ENCODE assay signal across 16 cellular contexts in the genomic region with DNA sequence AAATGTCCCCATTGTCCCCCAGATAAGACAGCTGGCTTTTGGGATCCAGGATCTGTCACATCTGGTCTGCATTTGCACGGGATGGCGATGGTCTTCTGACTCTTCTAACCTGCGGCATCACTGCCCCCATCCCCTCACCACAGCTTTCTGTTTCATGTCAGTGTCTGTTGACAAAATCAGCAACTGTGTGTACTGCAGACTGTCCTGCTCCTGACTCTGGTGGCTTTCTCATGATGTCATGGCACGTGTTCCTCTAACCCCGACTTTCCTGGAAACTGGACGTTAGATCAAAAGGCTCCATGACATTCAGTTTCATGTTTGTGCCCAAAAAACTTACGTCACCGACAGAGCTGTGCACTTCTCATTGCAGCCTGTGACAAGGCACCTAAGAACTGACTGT. TPM values are rescaled to one million over a fixed set of nuclear protein-coding genes. Genes with fewer than 3 reads are reported as not detected.
DNase-seq lines count a peak whose midpoint lies in the region; ATAC-seq and TF ChIP-seq lines count a peak whose summit lies in the region.
"Had no signal": no experiment of that assay in that cellular context is flagged by ENCODE, and none has a peak within 500 bp of the region (broad histone marks: within the 10 kb centered on the region; RNA-seq: fewer than 3 reads in every experiment).

No MANE protein-coding gene starts in this region.

- H3K4me3 Mint-ChIP-seq in activated naive CD8-positive, alpha-beta T cell, result no peak overlapping the region
- no peak overlapping the region for H3K4me3 Mint-ChIP-seq in activated naive CD8-positive, alpha-beta T cell treated with anti-CD3 and anti-CD28 coated beads, Interleukin-2, amount 50 U/mL, for 24 hours

- H3K4me1 ChIP-seq in adrenal gland (replicated peaks in 1 of 2), result peaks cover 6 to 13% of the 10 kb centered on the region in 2 donors
- peaks cover 8% of the 10 kb centered on the region for H3K4me1 ChIP-seq in mesenchymal stem cell (ENCODE audit: control insufficient read depth, insufficient read depth, low read depth, low read length)
- H3K4me1 ChIP-seq in transverse colon, result peaks cover 0 to 10% (median 2%) of the 10 kb centered on the region in 4 donors

- H3K9ac ChIP-seq in mesenchymal stem cell (ENCODE audit: low read length), result peak overlapping the region; percentile 66

- no peaks in the 10 kb centered on the region for H3K9me3 ChIP-seq in adrenal gland (replicated peaks in 1 of 3)
- H3K9me3 ChIP-seq in mesenchymal stem cell (ENCODE audit: control insufficient read depth, low read length), result no peaks in the 10 kb centered on the region
- H3K9me3 ChIP-seq in transverse colon, result no peaks in the 10 kb centered on the region
- H3K9me3 ChIP-seq: body of pancreas, uterus had no signal

- H4K8ac ChIP-seq in mesenchymal stem cell (ENCODE audit: low read length), result no peak overlapping the region

- in situ Hi-C loops in transverse colon (cut with MboI; ENCODE audit: low pct_ligation_motif_present in 1 of 4, low pct_unique_long_range_greater_than_20kb in 1 of 4, low sequenced_read_pairs in 3 of 4), result loop anchor here in 1 of 4 donors (25.0 kb wide), 1 partner anchor 200 kb away; the partner anchor contains the start of gene SLC12A3

- H3K18ac ChIP-seq in mesenchymal stem cell (ENCODE audit: low read depth in 1 of 2, low read length in 2 of 2), result no peak overlapping the region

- H2BK120ac ChIP-seq in mesenchymal stem cell (ENCODE audit: low read depth, low read length), result no peak overlapping the region

- H2BK12ac ChIP-seq in mesenchymal stem cell (ENCODE audit: low read length in 2 of 2), result peak overlapping the region in 1 of 2 experiments; percentile 79

- no peaks in the 10 kb centered on the region for H3K79me1 ChIP-seq in mesenchymal stem cell (replicated peaks; ENCODE audit: low read length, poor library complexity, severe bottlenecking)

- H3K23ac ChIP-seq in mesenchymal stem cell (ENCODE audit: low read length in 2 of 2), result no peak overlapping the region

- H2BK15ac ChIP-seq in mesenchymal stem cell (ENCODE audit: low read depth, poor library complexity, severe bottlenecking), result peak overlapping the region; percentile 33

- peaks cover 3% of the 10 kb centered on the region for H3K36me3 Mint-ChIP-seq in activated naive CD8-positive, alpha-beta T cell
- peaks cover 45% of the 10 kb centered on the region for H3K36me3 Mint-ChIP-seq in activated naive CD8-positive, alpha-beta T cell treated with anti-CD3 and anti-CD28 coated beads, Interleukin-2, amount 50 U/mL, for 24 hours (ENCODE audit: low read depth)

- no peak for TF ChIP-seq CTCF in adrenal gland (IDR thresholded peaks at IDR 0.05)
- no peak for TF ChIP-seq CTCF in transverse colon (IDR thresholded peaks at IDR 0.05)

- H3K4me2 ChIP-seq in mesenchymal stem cell (ENCODE audit: low read length, poor library complexity, severe bottlenecking), result no peak overlapping the region

- H4K91ac ChIP-seq in mesenchymal stem cell (ENCODE audit: low read length), result peak overlapping the region; percentile 75

- H3K14ac ChIP-seq in mesenchymal stem cell (ENCODE audit: low read length in 2 of 2), result no peak overlapping the region

- H2BK5ac ChIP-seq in mesenchymal stem cell (ENCODE audit: low read depth, low read length, poor library complexity, severe bottlenecking), result no peak overlapping the region

- H2AFZ ChIP-seq in mesenchymal stem cell (ENCODE audit: low read depth, low read length), result no peak overlapping the region

- no peak overlapping the region for H2AK5ac ChIP-seq in mesenchymal stem cell (ENCODE audit: low read length, severe bottlenecking)

- peaks cover 38% of the 10 kb centered on the region for H3K4me1 Mint-ChIP-seq in activated naive CD8-positive, alpha-beta T cell (ENCODE audit: low read depth)
- peaks cover 28% of the 10 kb centered on the region for H3K4me1 Mint-ChIP-seq in activated naive CD8-positive, alpha-beta T cell treated with anti-CD3 and anti-CD28 coated beads, Interleukin-2, amount 50 U/mL, for 24 hours

- no peak for ATAC-seq in activated naive CD8-positive, alpha-beta T cell treated with anti-CD3 and anti-CD28 coated beads, Interleukin-2, amount 50 U/mL, for 24 hours
- ATAC-seq in HG03354 (IDR thresholded peaks at IDR 0.05; ENCODE audit: poor library complexity, severe bottlenecking, unreplicated experiment), result no peak
- ATAC-seq: body of pancreas had no signal

- H3K27me3 ChIP-seq in adrenal gland (no peaks in the 10 kb centered on the region), mesenchymal stem cell (ENCODE audit: control insufficient read depth in 1 of 2, insufficient read depth in 1 of 2, low read length in 2 of 2) (peaks cover 0 to under 1% of the 10 kb centered on the region in 2 experiments), transverse colon (no peaks in the 10 kb centered on the region)
- H3K27me3 ChIP-seq: body of pancreas, uterus had no signal

- TF ChIP-seq POLR2A in adrenal gland (IDR thresholded peaks at IDR 0.05), result peak in 1 of 2 donors; percentile 23
- no peak for TF ChIP-seq POLR2A in transverse colon (IDR thresholded peaks at IDR 0.05)

- peak overlapping the region in 3 of 5 donors; percentile 24 to 80 (median 69) for H3K27ac ChIP-seq in adrenal gland
- H3K27ac ChIP-seq in mesenchymal stem cell (ENCODE audit: low read length, poor library complexity, severe bottlenecking), result no peak overlapping the region
- H3K27ac ChIP-seq in transverse colon, result peak overlapping the region; percentile 21 to 69 (median 51)
- H3K27ac ChIP-seq: VCaP had no signal

- TF ChIP-seq EP300 in transverse colon (IDR thresholded peaks at IDR 0.05; ENCODE audit: low read depth), result no peak

- no peak for DNase-seq in activated naive CD8-positive, alpha-beta T cell treated with anti-CD3 and anti-CD28 coated beads, Interleukin-2, amount 50 U/mL, for 24 hours
- DNase-seq in adrenal gland (peak in 2 of 7 donors; percentile 7 to 78), mesenchymal stem cell (peak; percentile 57), transverse colon (no peak), middle frontal gyrus (ENCODE audit: extremely low spot score, low spot score) (no peak), GM19238 (ENCODE audit: insufficient read length, low spot score) (no peak)
- DNase-seq: body of pancreas, KBM-7, left colon, NCI-H526, nucleus accumbens, SIG-M5, uterus had no signal

- WGBS in adrenal gland, 4 donors, result 73 to 85% (median 77%) methylated on average over 8 of the region's 8 CpGs
- WGBS in mesenchymal stem cell, result 64% methylated on average over 8 of the region's 8 CpGs
- 73 to 75% methylated on average over 5 to 8 of the region's 8 CpGs for WGBS in transverse colon (ENCODE audit: low coverage in 1 of 2), 2 donors

- H3K4me3 ChIP-seq in adrenal gland, result no peak overlapping the region
- H3K4me3 ChIP-seq in mesenchymal stem cell (ENCODE audit: insufficient read depth in 1 of 2, low read depth in 1 of 2, low read length in 2 of 2), result no peak overlapping the region
- no peak overlapping the region for H3K4me3 ChIP-seq in transverse colon
- H3K4me3 ChIP-seq: body of pancreas, uterus had no signal

- H3K4ac ChIP-seq in mesenchymal stem cell (ENCODE audit: low read depth in 1 of 2, low read length in 2 of 2), result no peak overlapping the region

- peaks cover 0 to 4% of the 10 kb centered on the region in 2 donors for H3K36me3 ChIP-seq in adrenal gland (replicated peaks in 1 of 2)
- peaks cover 10 to 61% of the 10 kb centered on the region in 2 experiments for H3K36me3 ChIP-seq in mesenchymal stem cell (ENCODE audit: control insufficient read depth in 1 of 2, insufficient read depth in 2 of 2, low read depth in 1 of 2, low read length in 2 of 2)
- H3K36me3 ChIP-seq in transverse colon, result peaks cover 0 to 3% (median 0%) of the 10 kb centered on the region in 4 donors
- H3K36me3 ChIP-seq: uterus had no signal

- intact Hi-C loops in adrenal gland (cut with DNase I) (no loop called here), transverse colon (cut with DNase I; ENCODE audit: low total_unique reads) (no loop called here)

- H3K27me3 Mint-ChIP-seq in activated naive CD8-positive, alpha-beta T cell, result no peaks in the 10 kb centered on the region
- H3K27me3 Mint-ChIP-seq in activated naive CD8-positive, alpha-beta T cell treated with anti-CD3 and anti-CD28 coated beads, Interleukin-2, amount 50 U/mL, for 24 hours, result no peaks in the 10 kb centered on the region

- no peaks in the 10 kb centered on the region for H3K9me3 Mint-ChIP-seq in activated naive CD8-positive, alpha-beta T cell (ENCODE audit: low read depth)
- no peaks in the 10 kb centered on the region for H3K9me3 Mint-ChIP-seq in activated naive CD8-positive, alpha-beta T cell treated with anti-CD3 and anti-CD28 coated beads, Interleukin-2, amount 50 U/mL, for 24 hours

- peak overlapping the region; percentile 85 for H3K27ac Mint-ChIP-seq in activated naive CD8-positive, alpha-beta T cell
- no peak overlapping the region for H3K27ac Mint-ChIP-seq in activated naive CD8-positive, alpha-beta T cell treated with anti-CD3 and anti-CD28 coated beads, Interleukin-2, amount 50 U/mL, for 24 hours

RNA-seq across cellular contexts. Expression of gene CPNE2, which starts 30.1 kb away (rescaled TPM):
- total RNA-seq in adrenal gland (10 to 100 TPM; 11.8 to 43.6 (median 17.1) TPM), transverse colon (100 to 1,000 TPM in 2 of 4 donors, 10 to 100 TPM in 2; 41.6 to 154 (median 84.2) TPM)
- polyA plus RNA-seq in adrenal gland, result 10 to 100 TPM in 2 of 3 donors, 1 to 10 TPM in 1; 9.6 to 36.7 (median 29.4) TPM
- 37.6 TPM for polyA plus RNA-seq in mesenchymal stem cell (2013, experiment 1 of 2)
- polyA plus RNA-seq in mesenchymal stem cell (2013, experiment 2 of 2), result 39.4 TPM
